ENCODE assay signal across 9 cellular contexts in the genomic region with DNA sequence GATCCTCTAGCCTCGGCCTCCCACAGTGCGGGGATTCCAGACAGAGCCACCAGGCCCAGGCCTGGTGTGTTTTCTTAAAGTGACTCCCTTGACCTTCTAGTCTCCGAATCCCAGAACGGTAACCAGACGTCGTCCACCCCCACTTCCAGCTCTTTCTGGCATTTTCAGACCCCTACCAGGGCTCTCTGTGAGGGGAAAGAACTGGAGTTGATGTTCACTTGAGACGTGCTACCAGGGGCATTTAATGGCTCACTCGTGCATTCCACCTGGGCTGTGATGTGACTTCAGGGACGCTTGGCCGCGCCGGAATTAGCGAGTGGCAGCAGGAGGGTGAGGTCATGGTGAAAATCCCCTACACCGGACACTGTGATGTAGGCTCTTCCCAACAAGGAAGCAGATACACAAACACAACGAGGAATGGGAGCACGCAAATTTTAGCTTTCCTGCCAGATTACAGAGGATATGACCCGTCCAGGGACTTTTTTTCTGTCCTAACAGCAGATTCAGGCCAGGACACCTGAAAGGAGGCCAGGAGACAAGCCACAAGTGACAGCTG. TPM values are rescaled to one million over a fixed set of nuclear protein-coding genes. Genes with fewer than 3 reads are reported as not detected.
DNase-seq lines count a peak whose midpoint lies in the region; ATAC-seq and TF ChIP-seq lines count a peak whose summit lies in the region.
"Had no signal": no experiment of that assay in that cellular context is flagged by ENCODE, and none has a peak within 500 bp of the region (broad histone marks: within the 10 kb centered on the region; RNA-seq: fewer than 3 reads in every experiment).

No MANE protein-coding gene starts in this region.

- H3K9ac ChIP-seq in mammary epithelial cell (ENCODE audit: insufficient read depth, low read length) = peak overlapping the region; percentile 78

- H3K36me3 ChIP-seq in mammary epithelial cell (ENCODE audit: insufficient read depth, low read length) = peaks cover 5% of the 10 kb centered on the region
- H3K36me3 ChIP-seq in transverse colon = peaks cover 0 to 7% (median 0%) of the 10 kb centered on the region in 4 donors

- intact Hi-C loops in mammary epithelial cell (cut with micrococcal nuclease) (loop anchor here (1.0 to 2.0 kb wide), 2 partner anchors 19 to 31 kb away; no protein-coding TSS in a partner anchor), transverse colon (cut with DNase I; ENCODE audit: low total_unique reads) (loop anchor here (2.0 to 5.0 kb wide), 2 partner anchors 40 to 43 kb away; no protein-coding TSS in a partner anchor)

- TF ChIP-seq POLR2A in transverse colon (IDR thresholded peaks at IDR 0.05) = no peak

- DNase-seq in activated T-cell treated with anti-CD3 and anti-CD28 coated beads, Interleukin-2, amount 50 U/mL, for 72 hours = no peak
- no peak for DNase-seq in activated T-cell treated with anti-CD3 and anti-CD28 coated beads for 4 hours
- DNase-seq in mammary epithelial cell = peak; percentile 65
- no peak for DNase-seq in memory B cell (ENCODE audit: low spot score in 2 of 2)
- DNase-seq in transverse colon = no peak
- no peak for DNase-seq in stimulated activated CD4-positive, alpha-beta T cell treated with anti-CD3 and anti-CD28 coated beads, Interleukin-2, amount 100 ng/mL, for 24 hours

- H3K4me3 ChIP-seq in mammary epithelial cell (replicated peaks in 1 of 3; ENCODE audit: insufficient read depth in 1 of 3, low read depth in 2 of 3, low read length in 3 of 3) (peak overlapping the region in 1 of 3 experiments; percentile 66), transverse colon (peak overlapping the region in 3 of 4 donors; percentile 66 to 97 (median 79))

- no peaks in the 10 kb centered on the region for H4K20me1 ChIP-seq in mammary epithelial cell (ENCODE audit: insufficient read depth, low read length)

- peak overlapping the region; percentile 96 for H3K4me2 ChIP-seq in mammary epithelial cell (ENCODE audit: insufficient read depth, low read depth, low read length)

- peak overlapping the region; percentile 65 for H2AFZ ChIP-seq in mammary epithelial cell (ENCODE audit: low read depth, low read length)

- H3K27me3 Mint-ChIP-seq in activated T-cell treated with anti-CD3 and anti-CD28 coated beads, Interleukin-2, amount 50 U/mL, for 72 hours (ENCODE audit: low read depth) = no peaks in the 10 kb centered on the region
- no peaks in the 10 kb centered on the region for H3K27me3 Mint-ChIP-seq in memory B cell

- H3K27ac ChIP-seq in mammary epithelial cell (ENCODE audit: insufficient read depth, low read depth, low read length) (peak overlapping the region; percentile 80), transverse colon (peak overlapping the region; percentile 98 to 99 (median 98))

- H3K4me1 Mint-ChIP-seq in activated T-cell treated with anti-CD3 and anti-CD28 coated beads, Interleukin-2, amount 50 U/mL, for 72 hours (ENCODE audit: low read depth) = peaks cover 36% of the 10 kb centered on the region
- peaks cover 18% of the 10 kb centered on the region for H3K4me1 Mint-ChIP-seq in memory B cell

- peak overlapping the region; percentile 90 to 95 for H3K4me3 Mint-ChIP-seq in activated T-cell treated with anti-CD3 and anti-CD28 coated beads, Interleukin-2, amount 50 U/mL, for 72 hours
- H3K4me3 Mint-ChIP-seq in memory B cell = peak overlapping the region; percentile 93

- H3K27me3 ChIP-seq in mammary epithelial cell (ENCODE audit: insufficient read depth, low read length) (no peaks in the 10 kb centered on the region), transverse colon (no peaks in the 10 kb centered on the region)
- H3K27me3 ChIP-seq: cardiac muscle cell had no signal

- H3K9me3 ChIP-seq in mammary epithelial cell (replicated peaks; ENCODE audit: insufficient read depth, low read length) (no peaks in the 10 kb centered on the region), transverse colon (no peaks in the 10 kb centered on the region)

- WGBS in mammary epithelial cell (ENCODE audit: low coverage, missing lambda C conversion rate) = 33% methylated on average over 14 of the region's 17 CpGs
- 75 to 83% methylated on average over 1 to 17 of the region's 17 CpGs for WGBS in transverse colon (ENCODE audit: low coverage in 1 of 2), 2 donors

- no peaks in the 10 kb centered on the region for H3K9me3 Mint-ChIP-seq in activated T-cell treated with anti-CD3 and anti-CD28 coated beads, Interleukin-2, amount 50 U/mL, for 72 hours
- no peaks in the 10 kb centered on the region for H3K9me3 Mint-ChIP-seq in memory B cell

- no peak for ATAC-seq in activated T-cell treated with anti-CD3 and anti-CD28 coated beads, Interleukin-2, amount 50 U/mL, for 72 hours (replicated peaks in 1 of 2)
- ATAC-seq in memory B cell (ENCODE audit: low read depth) (no peak), HG03196 (IDR thresholded peaks at IDR 0.05; ENCODE audit: unreplicated experiment) (no peak), HG03108 (IDR thresholded peaks at IDR 0.05; ENCODE audit: unreplicated experiment) (no peak)

- H3K27ac Mint-ChIP-seq in activated T-cell treated with anti-CD3 and anti-CD28 coated beads, Interleukin-2, amount 50 U/mL, for 72 hours = peak overlapping the region; percentile 92
- H3K27ac Mint-ChIP-seq in memory B cell = peak overlapping the region; percentile 99

- in situ Hi-C loops in mammary epithelial cell (cut with MboI; ENCODE audit: low sequenced_read_pairs in 2 of 2) (loop anchor here in 1 of 2 donors (5.0 kb wide), 1 partner anchor 45 kb away; no protein-coding TSS in a partner anchor), transverse colon (cut with MboI; ENCODE audit: low pct_ligation_motif_present in 1 of 4, low pct_unique_long_range_greater_than_20kb in 1 of 4, low sequenced_read_pairs in 3 of 4) (no loop called here)

- CTCF ChIA-PET in mammary epithelial cell (lab: Charles Lee; ENCODE audit: low non-redundant PET) = no interaction called here

- peaks cover 7 to 9% of the 10 kb centered on the region in 2 donors for H3K36me3 Mint-ChIP-seq in activated T-cell treated with anti-CD3 and anti-CD28 coated beads, Interleukin-2, amount 50 U/mL, for 72 hours (ENCODE audit: insufficient read depth in 2 of 2)
- H3K36me3 Mint-ChIP-seq in memory B cell = peaks cover under 1% of the 10 kb centered on the region

- H3K79me2 ChIP-seq in mammary epithelial cell (ENCODE audit: insufficient read depth, low read length) = peaks cover 38% of the 10 kb centered on the region

- TF ChIP-seq CTCF in mammary epithelial cell (conservative IDR thresholded peaks at IDR 0.05 in 1 of 2, IDR thresholded peaks at IDR 0.05 in 1 of 2; ENCODE audit: extremely low read depth in 1 of 2, insufficient read depth in 1 of 2, low read depth in 1 of 2, low read length in 2 of 2) = no peak
- TF ChIP-seq CTCF in transverse colon (IDR thresholded peaks at IDR 0.05) = no peak

- no peak for TF ChIP-seq EP300 in transverse colon (IDR thresholded peaks at IDR 0.05; ENCODE audit: low read depth)

- dilution Hi-C loops in mammary epithelial cell (cut with HindIII; ENCODE audit: low sequenced_read_pairs) = no loop called here

- BruUV-seq in mammary epithelial cell (replicated peaks; lab: Mats Ljungman, UMichigan) = no TSS peak

- H3K4me1 ChIP-seq in mammary epithelial cell (ENCODE audit: insufficient read depth, low read length) (peaks cover 43% of the 10 kb centered on the region), transverse colon (peaks cover 14 to 51% (median 31%) of the 10 kb centered on the region in 4 donors)

RNA-seq across cellular contexts. Expression of gene GNA13, which starts 1.1 kb away (rescaled TPM):
- 10 to 100 TPM; 79.0 to 85.8 TPM for total RNA-seq in activated T-cell treated with anti-CD3 and anti-CD28 coated beads, Interleukin-2, amount 50 U/mL, for 72 hours
- total RNA-seq in mammary epithelial cell (10 to 100 TPM; 33.9 to 76.3 TPM), transverse colon (10 to 100 TPM; 37.8 to 89.4 (median 76.4) TPM)
- 24.8 TPM for polyA plus RNA-seq in mammary epithelial cell
- 35.0 TPM for polyA minus RNA-seq in mammary epithelial cell
